Comparison of ENCODE assay signal across 8 cellular contexts in genomic region chr1:19463204-19463803, GRCh38. TPM values are rescaled to one million over a fixed set of nuclear protein-coding genes. Genes with fewer than 3 reads are reported as not detected.
DNase-seq lines count a peak whose midpoint lies in the region; ATAC-seq lines count a peak whose summit lies in the region.

No MANE protein-coding gene starts in this region.

- no peaks in the 10 kb centered on the region for H3K36me3 ChIP-seq in esophagus (ENCODE audit: control insufficient read depth in 2 of 2, insufficient read depth in 2 of 2, low read length in 1 of 2)

- no peaks in the 10 kb centered on the region for H3K9me3 ChIP-seq in esophagus (ENCODE audit: control insufficient read depth in 2 of 2, insufficient read depth in 1 of 2, low read depth in 1 of 2, low read length in 1 of 2)

- ATAC-seq in GM21528 (IDR thresholded peaks at IDR 0.05; ENCODE audit: low FRiP score, unreplicated experiment) (peak; percentile 62), HG03520 (IDR thresholded peaks at IDR 0.05; ENCODE audit: unreplicated experiment) (no peak)

- no peak overlapping the region for H3K4me3 ChIP-seq in esophagus (ENCODE audit: low read depth in 1 of 2, low read length in 2 of 2)

- WGBS in esophagus, 2 donors = 20 to 28% methylated on average over 4 of the region's 4 CpGs

- H3K27me3 ChIP-seq in esophagus (ENCODE audit: control insufficient read depth in 1 of 2, insufficient read depth in 2 of 2, low read length in 2 of 2) = no peaks in the 10 kb centered on the region

- peaks cover 12 to 24% of the 10 kb centered on the region in 2 donors for H3K4me1 ChIP-seq in esophagus (ENCODE audit: control insufficient read depth in 2 of 2, insufficient read depth in 2 of 2, low read length in 1 of 2)

- peak; percentile 50 for DNase-seq in CD1c-positive myeloid dendritic cell (ENCODE audit: extremely low spot score)
- DNase-seq in T follicular helper cell (ENCODE audit: low read depth) = peak; percentile 63
- no peak for DNase-seq in NCI-H1092 (lab: John Stamatoyannopoulos, UW)
- no peak for DNase-seq in NCI-H774 (lab: John Stamatoyannopoulos, UW)
- no peak for DNase-seq in D341Med (ENCODE audit: low spot score)

- peak overlapping the region; percentile 34 to 45 for H3K27ac ChIP-seq in esophagus (ENCODE audit: low read depth in 2 of 2, low read length in 1 of 2)

RNA-seq across cellular contexts. Expression of gene CAPZB, which starts 22.0 kb away (rescaled TPM):
- polyA plus RNA-seq in esophagus = 100 to 1,000 TPM; 221 to 272 TPM

Comparison
In these comparisons a context has a peak if more than half of its experiments do, and no peak if none do; other contexts are left out.
1. DNase-seq: peak in CD1c-positive myeloid dendritic cell (single experiment) and T follicular helper cell (single experiment); none in NCI-H1092 (single experiment), NCI-H774 (single experiment) and D341Med (single experiment).